In genomic region chr1:115077286-115077983, GRCh38 we compare ENCODE assay signal across 24 cellular contexts. TPM values are rescaled to one million over a fixed set of nuclear protein-coding genes. Genes with fewer than 3 reads are reported as not detected.
"Had no signal": no experiment of that assay in that cellular context is flagged by ENCODE, and none has a peak within 500 bp of the region (broad histone marks: within the 10 kb centered on the region; RNA-seq: fewer than 3 reads in every experiment).

No MANE protein-coding gene starts in this region.

- H3K9me3 Mint-ChIP-seq: activated T-cell treated with anti-CD3 and anti-CD28 coated beads, Interleukin-2, amount 50 U/mL, for 72 hours; dendritic cell treated with granulocyte-macrophage colony-stimulating factor and Interleukin-4, amounts not matched to agents 40 ng/mL and 50 ng/mL, for 4 days; memory B cell; natural killer cell treated with Interleukin-12 subunit alpha and Interleukin-12 subunit beta and Interleukin-15 and Interleukin-18, amount 100 ng/mL, for 72 hours; stimulated activated effector memory CD8-positive, alpha-beta T cell treated with anti-CD3 and anti-CD28 coated beads, Interleukin-12 subunit alpha, Interleukin-12 subunit beta, amount 100 ng/mL, for 72 hours had no signal

- H3K36me3 ChIP-seq: adrenal gland, right lobe of liver, stomach, upper lobe of left lung had no signal

- H3K79me2 ChIP-seq: parathyroid adenoma had no signal

- H3K9ac ChIP-seq: parathyroid adenoma had no signal

- H3K27ac Mint-ChIP-seq: activated T-cell treated with anti-CD3 and anti-CD28 coated beads, Interleukin-2, amount 50 U/mL, for 72 hours; dendritic cell treated with granulocyte-macrophage colony-stimulating factor and Interleukin-4, amounts not matched to agents 40 ng/mL and 50 ng/mL, for 4 days; memory B cell; natural killer cell treated with Interleukin-12 subunit alpha and Interleukin-12 subunit beta and Interleukin-15 and Interleukin-18, amount 100 ng/mL, for 72 hours; stimulated activated effector memory CD8-positive, alpha-beta T cell treated with anti-CD3 and anti-CD28 coated beads, Interleukin-12 subunit alpha, Interleukin-12 subunit beta, amount 100 ng/mL, for 72 hours had no signal

- H3K4me1 ChIP-seq: adrenal gland, foreskin keratinocyte, right lobe of liver had no signal

- H3K4me3 Mint-ChIP-seq: activated T-cell treated with anti-CD3 and anti-CD28 coated beads, Interleukin-2, amount 50 U/mL, for 72 hours; dendritic cell treated with granulocyte-macrophage colony-stimulating factor and Interleukin-4, amounts not matched to agents 40 ng/mL and 50 ng/mL, for 4 days; memory B cell; natural killer cell treated with Interleukin-12 subunit alpha and Interleukin-12 subunit beta and Interleukin-15 and Interleukin-18, amount 100 ng/mL, for 72 hours; stimulated activated effector memory CD8-positive, alpha-beta T cell treated with anti-CD3 and anti-CD28 coated beads, Interleukin-12 subunit alpha, Interleukin-12 subunit beta, amount 100 ng/mL, for 72 hours had no signal

- H2AFZ ChIP-seq: parathyroid adenoma had no signal

- H3K4me3 ChIP-seq: adrenal gland, right lobe of liver, stomach, testis, upper lobe of left lung had no signal

- H3K9me3 ChIP-seq: adrenal gland, right lobe of liver, stomach, testis, upper lobe of left lung had no signal

- H3K27me3 Mint-ChIP-seq: dendritic cell treated with granulocyte-macrophage colony-stimulating factor and Interleukin-4, amounts not matched to agents 40 ng/mL and 50 ng/mL, for 4 days; natural killer cell treated with Interleukin-12 subunit alpha and Interleukin-12 subunit beta and Interleukin-15 and Interleukin-18, amount 100 ng/mL, for 72 hours had no signal

- H3K36me3 Mint-ChIP-seq: memory B cell; natural killer cell treated with Interleukin-12 subunit alpha and Interleukin-12 subunit beta and Interleukin-15 and Interleukin-18, amount 100 ng/mL, for 72 hours; stimulated activated effector memory CD8-positive, alpha-beta T cell treated with anti-CD3 and anti-CD28 coated beads, Interleukin-12 subunit alpha, Interleukin-12 subunit beta, amount 100 ng/mL, for 72 hours had no signal

- H3K4me1 Mint-ChIP-seq: memory B cell had no signal

- DNase-seq: activated CD4-positive, alpha-beta T cell treated with anti-CD3 and anti-CD28 coated beads, Interleukin-2, amount 50 U/mL, for 4 hours; activated effector memory CD4-positive, alpha-beta T cell treated with anti-CD3 and anti-CD28 coated beads, Interleukin-2, amount 50 U/mL, for 16 hours; activated naive CD4-positive, alpha-beta T cell treated with anti-CD3 and anti-CD28 coated beads, Interleukin-2, amount 50 U/mL, for 16 hours; activated T-cell treated with anti-CD3 and anti-CD28 coated beads, Interleukin-2, amount 50 U/mL, for 72 hours; adrenal gland; effector CD8-positive, alpha-beta T cell; foreskin keratinocyte; hypothalamus; right lobe of liver; stimulated activated CD4-positive, alpha-beta T cell treated with anti-CD3 and anti-CD28 coated beads, Interleukin-4, amount 100 ng/mL, for 24 hours; stomach; testis; upper lobe of left lung had no signal

- ATAC-seq: activated T-cell treated with anti-CD3 and anti-CD28 coated beads, Interleukin-2, amount 50 U/mL, for 72 hours; foreskin keratinocyte; natural killer cell treated with Interleukin-12 subunit alpha and Interleukin-12 subunit beta and Interleukin-15 and Interleukin-18, amount 100 ng/mL, for 72 hours; right lobe of liver; stimulated activated effector memory CD8-positive, alpha-beta T cell treated with anti-CD3 and anti-CD28 coated beads, Interleukin-12 subunit alpha, Interleukin-12 subunit beta, amount 100 ng/mL, for 72 hours had no signal

- H3K27me3 ChIP-seq: adrenal gland, foreskin keratinocyte, right lobe of liver, testis, upper lobe of left lung had no signal

- H3K27ac ChIP-seq: adrenal gland, foreskin keratinocyte, parathyroid adenoma, right lobe of liver, stomach, testis, upper lobe of left lung had no signal

RNA-seq across cellular contexts. Expression of gene TSHB, which starts 47.8 kb away (rescaled TPM):
- total RNA-seq: activated CD8-positive, alpha-beta memory T cell treated with anti-CD3 and anti-CD28 coated beads for 36 hours; activated T-cell treated with anti-CD3 and anti-CD28 coated beads, Interleukin-2, amount 50 U/mL, for 72 hours; adrenal gland; bronchial epithelial cell; cerebellum; esophagus mucosa; foreskin keratinocyte; liver; natural killer cell treated with Interleukin-12 subunit alpha and Interleukin-12 subunit beta and Interleukin-15 and Interleukin-18, amount 100 ng/mL, for 72 hours; right lobe of liver; stomach; T-helper 2 cell treated with Interferon-gamma antibody and Interleukin-4, amounts not matched to agents 100 ng/mL and 5 ng/mL, for 36 hours; testis; upper lobe of left lung had no signal
